Comparison of ENCODE assay signal across 18 cellular contexts in genomic region chr6:15496345-15497131, GRCh38.
DNase-seq lines count a peak whose midpoint lies in the region; ATAC-seq and TF ChIP-seq lines count a peak whose summit lies in the region.
"Had no signal": no experiment of that assay in that cellular context is flagged by ENCODE, and none has a peak within 500 bp of the region (broad histone marks: within the 10 kb centered on the region; RNA-seq: fewer than 3 reads in every experiment).

No MANE protein-coding gene starts in this region.

- H3K9me2 ChIP-seq in hepatocyte (replicated peaks; ENCODE audit: insufficient read depth) = no peaks in the 10 kb centered on the region

- H3K27ac ChIP-seq in hepatocyte = no peak overlapping the region
- H3K27ac ChIP-seq: GM23248 had no signal

- no peaks in the 10 kb centered on the region for H3K79me2 ChIP-seq in hepatocyte

- H4K20me1 ChIP-seq in hepatocyte (ENCODE audit: insufficient read depth, poor library complexity, severe bottlenecking) = no peaks in the 10 kb centered on the region

- H3K27me3 ChIP-seq in H7 (ENCODE audit: control insufficient read depth, insufficient read depth, low read length) (no peaks in the 10 kb centered on the region), hepatocyte (no peaks in the 10 kb centered on the region)

- H3K4me3 ChIP-seq in H7 (ENCODE audit: insufficient read depth, low read depth, low read length) (no peak overlapping the region), hepatocyte (no peak overlapping the region)
- H3K4me3 ChIP-seq: GM23248 had no signal

- no peak overlapping the region for H3K4me3 Mint-ChIP-seq in activated T-cell treated with anti-CD3 and anti-CD28 coated beads, Interleukin-2, amount 50 U/mL, for 24 hours
- no peak overlapping the region for H3K4me3 Mint-ChIP-seq in chondrocyte (ENCODE audit: unreplicated experiment)
- no peak overlapping the region for H3K4me3 Mint-ChIP-seq in progenitor cell of endocrine pancreas (ENCODE audit: low read depth)

- H3K27ac Mint-ChIP-seq in activated T-cell treated with anti-CD3 and anti-CD28 coated beads, Interleukin-2, amount 50 U/mL, for 24 hours = peak overlapping the region; percentile 60
- H3K27ac Mint-ChIP-seq in chondrocyte (ENCODE audit: unreplicated experiment) (no peak overlapping the region), progenitor cell of endocrine pancreas (peak overlapping the region; percentile 46)

- H2AFZ ChIP-seq in hepatocyte = no peak overlapping the region
- H2AFZ ChIP-seq: GM23248 had no signal

- TF ChIP-seq CTCF in chondrocyte (IDR thresholded peaks at IDR 0.05) = no peak
- TF ChIP-seq CTCF in progenitor cell of endocrine pancreas (IDR thresholded peaks at IDR 0.05; ENCODE audit: unreplicated experiment) = no peak
- no peak for TF ChIP-seq CTCF in hepatocyte (IDR thresholded peaks at IDR 0.05; ENCODE audit: poor library complexity)
- TF ChIP-seq CTCF in GM10266 (IDR thresholded peaks at IDR 0.05; ENCODE audit: control insufficient read depth, insufficient read depth, low read depth, missing control alignments) = no peak

- no peak for ATAC-seq in HG03469 (IDR thresholded peaks at IDR 0.05; ENCODE audit: unreplicated experiment)

- peaks cover 1% of the 10 kb centered on the region for H3K4me1 ChIP-seq in hepatocyte (ENCODE audit: insufficient read depth)

- no peaks in the 10 kb centered on the region for H3K9me3 ChIP-seq in hepatocyte (ENCODE audit: low read depth)

- peaks cover 94% of the 10 kb centered on the region for H3K36me3 Mint-ChIP-seq in activated T-cell treated with anti-CD3 and anti-CD28 coated beads, Interleukin-2, amount 50 U/mL, for 24 hours (ENCODE audit: low read depth)
- H3K36me3 Mint-ChIP-seq in chondrocyte (ENCODE audit: low read depth) (peaks cover 11% of the 10 kb centered on the region), progenitor cell of endocrine pancreas (ENCODE audit: insufficient read depth) (peaks cover 26% of the 10 kb centered on the region)

- H3K36me3 ChIP-seq in H7 (replicated peaks; ENCODE audit: control insufficient read depth, insufficient read depth, low read length) = peaks cover 47% of the 10 kb centered on the region
- no peaks in the 10 kb centered on the region for H3K36me3 ChIP-seq in hepatocyte (replicated peaks; ENCODE audit: insufficient read depth, low read depth)

- WGBS in hepatocyte (ENCODE audit: low lambda C conversion rate, missing lambda C conversion rate) = 98% methylated on average over 51 of the region's 60 CpGs

- peaks cover 12% of the 10 kb centered on the region for H3K4me1 Mint-ChIP-seq in activated T-cell treated with anti-CD3 and anti-CD28 coated beads, Interleukin-2, amount 50 U/mL, for 24 hours (ENCODE audit: low read depth)
- peaks cover 26% of the 10 kb centered on the region for H3K4me1 Mint-ChIP-seq in chondrocyte (ENCODE audit: low read depth)
- H3K4me1 Mint-ChIP-seq in progenitor cell of endocrine pancreas (ENCODE audit: low read depth) = peaks cover 2% of the 10 kb centered on the region

- no peaks in the 10 kb centered on the region for H3K27me3 Mint-ChIP-seq in activated T-cell treated with anti-CD3 and anti-CD28 coated beads, Interleukin-2, amount 50 U/mL, for 24 hours
- H3K27me3 Mint-ChIP-seq in chondrocyte (ENCODE audit: low read depth) = no peaks in the 10 kb centered on the region
- no peaks in the 10 kb centered on the region for H3K27me3 Mint-ChIP-seq in progenitor cell of endocrine pancreas

- no peaks in the 10 kb centered on the region for H3K9me3 Mint-ChIP-seq in activated T-cell treated with anti-CD3 and anti-CD28 coated beads, Interleukin-2, amount 50 U/mL, for 24 hours
- H3K9me3 Mint-ChIP-seq in chondrocyte (ENCODE audit: low read depth) = no peaks in the 10 kb centered on the region
- no peaks in the 10 kb centered on the region for H3K9me3 Mint-ChIP-seq in progenitor cell of endocrine pancreas (ENCODE audit: low read depth)

- no peak overlapping the region for H3K4me2 ChIP-seq in hepatocyte

- DNase-seq in activated T-cell treated with anti-CD3 and anti-CD28 coated beads, Interleukin-2, amount 50 U/mL, for 24 hours = peak; percentile 23
- no peak for DNase-seq in activated T-cell treated with anti-CD3 and anti-CD28 coated beads for 4 hours
- DNase-seq in H7 = peak; percentile 52
- peak; percentile 86 for DNase-seq in chondrocyte (ENCODE audit: low spot score)
- no peak for DNase-seq in progenitor cell of endocrine pancreas (ENCODE audit: low spot score, unreplicated experiment)
- DNase-seq in hepatocyte (ENCODE audit: low spot score) = no peak
- no peak for DNase-seq in GM10266 (ENCODE audit: extremely low spot score)
- DNase-seq: AML-193, DMS53, GM23248, Karpas-422, NCI-H1105 treated with DMSO at 0.1 percent for 48 hours, NCI-H187 treated with DMSO at 0.1 percent for 48 hours, NCI-H2171, NCI-H446 treated with DMSO at 0.1 percent for 48 hours, NCI-H774, SHP77 had no signal

Comparison
In these comparisons a context has a peak if more than half of its experiments do, and no peak if none do; other contexts are left out.
1. DNase-seq: peak in activated T-cell treated with anti-CD3 and anti-CD28 coated beads, Interleukin-2, amount 50 U/mL, for 24 hours (single experiment), H7 (single experiment) and chondrocyte (single experiment); none in activated T-cell treated with anti-CD3 and anti-CD28 coated beads for 4 hours (single experiment), progenitor cell of endocrine pancreas (single experiment), hepatocyte (single experiment) and GM10266 (single experiment).